8 cellular contexts compared by ENCODE assay signal in genomic region chr9:70411141-70411929, GRCh38. TPM values are rescaled to one million over a fixed set of nuclear protein-coding genes. Genes with fewer than 3 reads are reported as not detected.
DNase-seq lines count a peak whose midpoint lies in the region; ATAC-seq and TF ChIP-seq lines count a peak whose summit lies in the region.

No MANE protein-coding gene starts in this region.

- DNase-seq in GM04504 (ENCODE audit: low read depth) (peak; percentile 55), SW 1271 (lab: John Stamatoyannopoulos, UW) (peak; percentile 22 to 63), body of pancreas (peak; percentile 68 to 78 (median 72)), inferior parietal cortex (ENCODE audit: extremely low spot score) (peak; percentile 60), cerebellar nuclear complex (lab: John Stamatoyannopoulos, UW) (no peak), NCI-H2107 treated with DMSO at 0.1 percent for 48 hours (lab: John Stamatoyannopoulos, UW; ENCODE audit: unreplicated experiment) (no peak)
- DNase-seq in stimulated activated CD4-positive, alpha-beta T cell treated with anti-CD3 and anti-CD28 coated beads, Interleukin-12 subunit alpha, Interleukin-12 subunit beta, amount 100 ng/mL, for 24 hours (ENCODE audit: low read depth in 2 of 2) = peak; percentile 24 to 39

- peak overlapping the region; percentile 28 to 74 for H3K4me3 ChIP-seq in body of pancreas

- H3K27ac ChIP-seq in body of pancreas = peak overlapping the region; percentile 97 to 100 (median 100)

- no peaks in the 10 kb centered on the region for H3K36me3 ChIP-seq in body of pancreas (replicated peaks in 1 of 2; ENCODE audit: insufficient read depth in 1 of 2, low read depth in 2 of 2)

- ATAC-seq in body of pancreas (no peak), GM19328 (IDR thresholded peaks at IDR 0.05; ENCODE audit: unreplicated experiment) (no peak)

- no peak for TF ChIP-seq CTCF in body of pancreas (IDR thresholded peaks at IDR 0.05)

- H3K27me3 ChIP-seq in body of pancreas = no peaks in the 10 kb centered on the region

- peaks cover 57% of the 10 kb centered on the region for H3K4me1 ChIP-seq in body of pancreas

- intact Hi-C loops in body of pancreas (cut with DNase I) = no loop called here

- WGBS in body of pancreas, 2 donors = 9 to 13% methylated on average over 13 to 15 of the region's 15 CpGs

- H3K9me3 ChIP-seq in body of pancreas = no peaks in the 10 kb centered on the region

- TF ChIP-seq POLR2A in body of pancreas (IDR thresholded peaks at IDR 0.05) = no peak

RNA-seq across cellular contexts. Expression of gene KLF9, which starts 3.1 kb away (rescaled TPM):
- 10 to 100 TPM; 38.1 to 63.6 TPM for total RNA-seq in body of pancreas

Comparison
In these comparisons a context has a peak if more than half of its experiments do, and no peak if none do; other contexts are left out.
1. DNase-seq: peak in GM04504 (single experiment), SW 1271 (2 of 2), body of pancreas (4 of 4), inferior parietal cortex (single experiment) and stimulated activated CD4-positive, alpha-beta T cell treated with anti-CD3 and anti-CD28 coated beads, Interleukin-12 subunit alpha, Interleukin-12 subunit beta, amount 100 ng/mL, for 24 hours (2 of 2); none in cerebellar nuclear complex (0 of 2) and NCI-H2107 treated with DMSO at 0.1 percent for 48 hours (single experiment).